Comparison of ENCODE assay signal across 29 cellular contexts in the genomic region with DNA sequence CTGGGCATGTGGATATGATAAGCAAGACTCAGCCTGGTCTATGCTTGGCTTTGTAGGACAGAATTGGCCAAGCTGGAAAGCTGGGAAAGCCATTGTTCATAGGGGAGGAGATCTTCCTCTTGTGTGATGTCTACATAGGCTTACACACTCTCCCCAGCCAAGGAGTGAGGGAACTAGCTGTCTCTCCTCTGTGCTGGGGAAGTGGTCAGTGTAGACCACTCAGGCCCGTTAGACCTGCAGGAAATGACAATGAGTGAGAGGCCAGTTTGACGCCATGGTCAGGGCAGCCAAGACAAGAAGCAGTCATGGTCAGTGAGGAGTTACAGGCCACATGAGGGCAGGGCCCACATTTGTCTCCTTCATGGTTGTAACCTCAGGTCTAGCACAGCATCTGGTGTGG.
"Had no signal": no experiment of that assay in that cellular context is flagged by ENCODE, and none has a peak within 500 bp of the region (broad histone marks: within the 10 kb centered on the region; RNA-seq: fewer than 3 reads in every experiment).

No MANE protein-coding gene starts in this region.

- H3K4me3 Mint-ChIP-seq: naive thymus-derived CD4-positive, alpha-beta T cell; natural killer cell treated with Interleukin-12 subunit alpha and Interleukin-12 subunit beta and Interleukin-15 and Interleukin-18, amount 100 ng/mL, for 72 hours; nephron progenitor cell; neural crest cell; stimulated activated naive B cell treated with anti-CD40 and anti-IgM and Interleukin-4, amounts not matched to agents 10 μg/mL and 1 μg/mL and 100 μg/mL, for 72 hours; stimulated activated naive CD8-positive, alpha-beta T cell treated with anti-CD3 and anti-CD28 coated beads, Interleukin-15, Interleukin-2, amounts not matched to agents 100 ng/mL and 50 ng/mL, for 24 hours had no signal

- ATAC-seq: naive thymus-derived CD4-positive, alpha-beta T cell; psoas muscle; right cardiac atrium; right lobe of liver; upper lobe of right lung had no signal

- DNase-seq: naive thymus-derived CD4-positive, alpha-beta T cell; nephron progenitor cell; nucleus accumbens; ovary; posterior cingulate gyrus; psoas muscle; right cardiac atrium; right lobe of liver; sigmoid colon; small intestine; stimulated activated CD4-positive, alpha-beta T cell treated with anti-CD3 and anti-CD28 coated beads, Interleukin-15, amount 100 ng/mL, for 24 hours; stimulated activated CD4-positive, alpha-beta T cell treated with anti-CD3 and anti-CD28 coated beads, Interleukin-2, amount 100 ng/mL, for 24 hours; stimulated activated CD4-positive, alpha-beta T cell treated with anti-CD3 and anti-CD28 coated beads, Interleukin-2, amount 100 ng/mL, for 48 hours; stimulated activated CD4-positive, alpha-beta T cell treated with anti-CD3 and anti-CD28 coated beads, Interleukin-4, amount 100 ng/mL, for 24 hours; stimulated activated naive B cell treated with anti-CD40 and anti-IgM and Interleukin-4, amounts not matched to agents 10 μg/mL and 1 μg/mL and 100 μg/mL, for 72 hours; stimulated activated naive CD4-positive, alpha-beta T cell treated with Interleukin-2 at 50 U/mL for 16 hours; stomach; thyroid gland; trophoblast cell; upper lobe of right lung; uterus had no signal

- H3K27me3 Mint-ChIP-seq: progenitor cell of endocrine pancreas; stimulated activated naive B cell treated with anti-CD40 and anti-IgM and Interleukin-4, amounts not matched to agents 10 μg/mL and 1 μg/mL and 100 μg/mL, for 72 hours had no signal

- H3K4me1 ChIP-seq: parathyroid adenoma, psoas muscle, right lobe of liver, sigmoid colon, stomach, upper lobe of right lung, uterus had no signal

- H3K9me3 Mint-ChIP-seq: naive thymus-derived CD4-positive, alpha-beta T cell; natural killer cell treated with Interleukin-12 subunit alpha and Interleukin-12 subunit beta and Interleukin-15 and Interleukin-18, amount 100 ng/mL, for 72 hours; nephron progenitor cell; stimulated activated naive B cell treated with anti-CD40 and anti-IgM and Interleukin-4, amounts not matched to agents 10 μg/mL and 1 μg/mL and 100 μg/mL, for 72 hours; stimulated activated naive CD8-positive, alpha-beta T cell treated with anti-CD3 and anti-CD28 coated beads, Interleukin-15, Interleukin-2, amounts not matched to agents 100 ng/mL and 50 ng/mL, for 24 hours had no signal

- H3K27ac ChIP-seq: neutrophil, ovary, parathyroid adenoma, psoas muscle, right lobe of liver, sigmoid colon, stomach, thoracic aorta, thyroid gland, tibial nerve, upper lobe of right lung, uterus had no signal

- H3K36me3 ChIP-seq: neutrophil, ovary, right lobe of liver, sigmoid colon, stomach, thoracic aorta, thyroid gland, tibial nerve, upper lobe of right lung, uterus had no signal

- H3K4me3 ChIP-seq: ovary, psoas muscle, right lobe of liver, sigmoid colon, stomach, thoracic aorta, thyroid gland, tibial nerve, upper lobe of right lung, uterus had no signal

- H3K9me3 ChIP-seq: neutrophil, psoas muscle, right lobe of liver, thoracic aorta, thyroid gland, upper lobe of right lung, uterus had no signal

- H3K27ac Mint-ChIP-seq: naive thymus-derived CD4-positive, alpha-beta T cell; natural killer cell treated with Interleukin-12 subunit alpha and Interleukin-12 subunit beta and Interleukin-15 and Interleukin-18, amount 100 ng/mL, for 72 hours; nephron progenitor cell; progenitor cell of endocrine pancreas; stimulated activated naive B cell treated with anti-CD40 and anti-IgM and Interleukin-4, amounts not matched to agents 10 μg/mL and 1 μg/mL and 100 μg/mL, for 72 hours; stimulated activated naive CD8-positive, alpha-beta T cell treated with anti-CD3 and anti-CD28 coated beads, Interleukin-15, Interleukin-2, amounts not matched to agents 100 ng/mL and 50 ng/mL, for 24 hours had no signal

- H3K36me3 Mint-ChIP-seq: naive thymus-derived CD4-positive, alpha-beta T cell; natural killer cell treated with Interleukin-12 subunit alpha and Interleukin-12 subunit beta and Interleukin-15 and Interleukin-18, amount 100 ng/mL, for 72 hours; stimulated activated naive B cell treated with anti-CD40 and anti-IgM and Interleukin-4, amounts not matched to agents 10 μg/mL and 1 μg/mL and 100 μg/mL, for 72 hours had no signal

- H3K4me1 Mint-ChIP-seq: naive thymus-derived CD4-positive, alpha-beta T cell; stimulated activated naive B cell treated with anti-CD40 and anti-IgM and Interleukin-4, amounts not matched to agents 10 μg/mL and 1 μg/mL and 100 μg/mL, for 72 hours had no signal

- H3K27me3 ChIP-seq: neutrophil, ovary, right lobe of liver, sigmoid colon, stomach, thyroid gland, tibial nerve, upper lobe of right lung, uterus had no signal
